Comparison of ENCODE assay signal across 9 cellular contexts in genomic region chr7:128829391-128830166, GRCh38. TPM values are rescaled to one million over a fixed set of nuclear protein-coding genes. Genes with fewer than 3 reads are reported as not detected.
DNase-seq lines count a peak whose midpoint lies in the region; ATAC-seq, FAIRE-seq and TF ChIP-seq lines count a peak whose summit lies in the region.
"Had no signal": no experiment of that assay in that cellular context is flagged by ENCODE, and none has a peak within 500 bp of the region (broad histone marks: within the 10 kb centered on the region; RNA-seq: fewer than 3 reads in every experiment).

No MANE protein-coding gene starts in this region.

- H3K9me1 ChIP-seq in K562 (ENCODE audit: control insufficient read depth, insufficient read depth, low read length): no peaks in the 10 kb centered on the region

- H3K36me3 Mint-ChIP-seq in activated naive CD4-positive, alpha-beta T cell treated with anti-CD3 and anti-CD28 coated beads, Interleukin-2, amount 50 U/mL, for 24 hours: no peaks in the 10 kb centered on the region
- H3K36me3 Mint-ChIP-seq in activated naive CD4-positive, alpha-beta T cell treated with anti-CD3 and anti-CD28 coated beads, Interleukin-2, amount 50 U/mL, for 72 hours: no peaks in the 10 kb centered on the region

- POLR2A ChIA-PET in K562 (lab: Yijun Ruan, JAX) (interaction anchor here (0.5 to 0.9 kb wide), 3 partner anchors 20 to 36 kb away, joined by 3 to 4 read pairs (median 4); partner anchors contain the start of gene ATP6V1F), HepG2 (lab: Yijun Ruan, JAX) (no interaction called here)

- 0 out of 2 replicates have a peak, but pooled peaks cover 4% of the 10 kb centered on the region for H4K20me1 ChIP-seq in K562 (replicated peaks; ENCODE audit: control insufficient read depth, insufficient read depth, low read length)
- H4K20me1 ChIP-seq in HepG2 (ENCODE audit: insufficient read depth, low read length): no peaks in the 10 kb centered on the region

- FAIRE-seq in K562 (lab: Jason Lieb, UNC) (no peak), HepG2 (lab: Jason Lieb, UNC) (no peak)

- H3K4me1 ChIP-seq in K562 (replicated peaks in 1 of 2; ENCODE audit: control insufficient read depth in 2 of 2, insufficient read depth in 2 of 2, low read length in 2 of 2) (peaks cover 46 to 68% of the 10 kb centered on the region in 2 experiments), HepG2 (ENCODE audit: insufficient read depth, low read length) (peaks cover 42% of the 10 kb centered on the region), vagina (peaks cover 48% of the 10 kb centered on the region)

- WGBS in K562 (ENCODE audit: insufficient coverage, low coverage, missing lambda C conversion rate): 7% methylated on average over 13 of the region's 13 CpGs
- WGBS in HepG2 (ENCODE audit: low lambda C conversion rate): 45% methylated on average over 4 of the region's 13 CpGs

- TF ChIP-seq RAD21 in K562 (CRISPR knock-in tag; conservative IDR thresholded peaks at IDR 0.05 in 1 of 2, IDR thresholded peaks at IDR 0.05 in 1 of 2) (no peak), HepG2 (CRISPR knock-in tag; IDR thresholded peaks at IDR 0.05) (no peak)

- peak overlapping the region; percentile 63 for H3K4me3 Mint-ChIP-seq in activated naive CD4-positive, alpha-beta T cell treated with anti-CD3 and anti-CD28 coated beads, Interleukin-2, amount 50 U/mL, for 24 hours

- H3K27ac Mint-ChIP-seq in activated naive CD4-positive, alpha-beta T cell treated with anti-CD3 and anti-CD28 coated beads, Interleukin-2, amount 50 U/mL, for 24 hours: no peak overlapping the region
- H3K27ac Mint-ChIP-seq in activated naive CD4-positive, alpha-beta T cell treated with anti-CD3 and anti-CD28 coated beads, Interleukin-2, amount 50 U/mL, for 72 hours: no peak overlapping the region

- in situ Hi-C loops in K562 (cut with MboI): no loop called here
- in situ Hi-C loops in HepG2 (cut with HindIII; ENCODE audit: extremely low pct_ligation_motif_present, low pct_unique_long_range_greater_than_20kb): no loop called here

- H3K36me3 ChIP-seq in K562 (ENCODE audit: control insufficient read depth, insufficient read depth, low read length) (peaks cover 18% of the 10 kb centered on the region; the same call in 2 of the 3 replicates), HepG2 (replicated peaks in 1 of 2; ENCODE audit: control insufficient read depth in 1 of 2, insufficient read depth in 2 of 2, low read length in 2 of 2) (no peaks in the 10 kb centered on the region), vagina (no peaks in the 10 kb centered on the region)

- H2AFZ ChIP-seq in K562 (ENCODE audit: low read depth, low read length): peak overlapping the region; percentile 80
- H2AFZ ChIP-seq in HepG2 (ENCODE audit: low read length): no peak overlapping the region

- peaks cover 46% of the 10 kb centered on the region for H3K79me2 ChIP-seq in K562 (ENCODE audit: control insufficient read depth, insufficient read depth, low read length)
- H3K79me2 ChIP-seq in HepG2 (ENCODE audit: insufficient read depth, low read length): no peaks in the 10 kb centered on the region

- peaks cover 20% of the 10 kb centered on the region for H3K27me3 Mint-ChIP-seq in activated naive CD4-positive, alpha-beta T cell treated with anti-CD3 and anti-CD28 coated beads, Interleukin-2, amount 50 U/mL, for 24 hours

- H3K27me3 ChIP-seq in K562 (ENCODE audit: control insufficient read depth in 2 of 2, insufficient read depth in 2 of 2, low read length in 2 of 2) (no peaks in the 10 kb centered on the region), HepG2 (ENCODE audit: control insufficient read depth in 1 of 2, insufficient read depth in 2 of 2, low read length in 2 of 2) (peaks cover 3 to 20% of the 10 kb centered on the region in 2 experiments; a peak in 4 of 5 replicates), vagina (no peaks in the 10 kb centered on the region)

- H3K4me2 ChIP-seq in K562 (ENCODE audit: insufficient read depth, low read length) (peak overlapping the region; percentile 86), HepG2 (ENCODE audit: low read depth, low read length) (no peak overlapping the region)

- H3K9me3 ChIP-seq in K562 (replicated peaks; ENCODE audit: control insufficient read depth, insufficient read depth, low read depth, low read length) (no peaks in the 10 kb centered on the region), HepG2 (ENCODE audit: low read length) (no peaks in the 10 kb centered on the region), vagina (no peaks in the 10 kb centered on the region)

- H3K4me1 Mint-ChIP-seq in activated naive CD4-positive, alpha-beta T cell treated with anti-CD3 and anti-CD28 coated beads, Interleukin-2, amount 50 U/mL, for 24 hours: peaks cover 13% of the 10 kb centered on the region

- no peak; a peak in 1 of 6 replicates for TF ChIP-seq CTCF in K562 (IDR thresholded peaks at IDR 0.05 in 2 of 3, conservative IDR thresholded peaks at IDR 0.05 in 1 of 3; ENCODE audit: insufficient read depth in 2 of 3, low read depth in 1 of 3, low read length in 3 of 3)
- no peak for TF ChIP-seq CTCF in HepG2 (CRISPR knock-in tag; IDR thresholded peaks at IDR 0.05)
- TF ChIP-seq CTCF in vagina (IDR thresholded peaks at IDR 0.05): no peak

- no peak for DNase-seq in activated naive CD4-positive, alpha-beta T cell treated with anti-CD3 and anti-CD28 coated beads, Interleukin-2, amount 50 U/mL, for 72 hours (ENCODE audit: low spot score in 2 of 2)
- DNase-seq in K562 (ENCODE audit: extremely low read depth in 1 of 4, low spot score in 3 of 4) (peak; percentile 50 to 74 (median 61)), HepG2 (ENCODE audit: low spot score) (no peak), vagina (ENCODE audit: extremely low spot score in 2 of 2) (no peak), DMS79 treated with DMSO at 0.1 percent for 48 hours (lab: John Stamatoyannopoulos, UW) (no peak), NCI-H1048 (lab: John Stamatoyannopoulos, UW) (no peak)

- H3K9ac ChIP-seq in K562 (ENCODE audit: insufficient read depth in 1 of 2, low read depth in 2 of 2, low read length in 2 of 2): peak overlapping the region; percentile 54 to 73
- H3K9ac ChIP-seq in HepG2 (ENCODE audit: insufficient read depth, low read depth, low read length): no peak overlapping the region

- H3K27ac ChIP-seq in K562 (ENCODE audit: extremely low read depth, low read depth, low read length) (peak overlapping the region; percentile 60), HepG2 (ENCODE audit: extremely low read length, insufficient read depth, low read length) (no peak overlapping the region), vagina (peak overlapping the region; percentile 85)

- CTCF ChIA-PET in K562 (lab: Yijun Ruan, JAX; ENCODE audit: low intra/inter-chr PET ratio) (no interaction called here), HepG2 (lab: Yijun Ruan, JAX; ENCODE audit: low intra/inter-chr PET ratio, low total read pairs) (no interaction called here)

- H3K4me3 ChIP-seq in K562: peak overlapping the region; percentile 66
- no peak overlapping the region for H3K4me3 ChIP-seq in HepG2 (replicated peaks in 1 of 3; ENCODE audit: insufficient read depth in 1 of 3, low read depth in 2 of 3, low read length in 3 of 3)
- H3K4me3 ChIP-seq in vagina: peak overlapping the region; percentile 58 to 64

- BruUV-seq in K562 (replicated peaks; lab: Mats Ljungman, UMichigan) (TSS peak; percentile 31), HepG2 (replicated peaks; lab: Mats Ljungman, UMichigan) (no TSS peak)

- intact Hi-C loops in K562 (cut with micrococcal nuclease) (no loop called here), HepG2 (cut with micrococcal nuclease; ENCODE audit: unreplicated experiment) (no loop called here), vagina (cut with DNase I) (no loop called here)

- ATAC-seq in activated naive CD4-positive, alpha-beta T cell treated with anti-CD3 and anti-CD28 coated beads, Interleukin-2, amount 50 U/mL, for 72 hours: no peak
- ATAC-seq in K562: no peak
- ATAC-seq in HepG2: no peak
- no peak for ATAC-seq in HG02973 (IDR thresholded peaks at IDR 0.05; ENCODE audit: unreplicated experiment)

- TF ChIP-seq POLR2A in K562 (conservative IDR thresholded peaks at IDR 0.05): no peak
- TF ChIP-seq POLR2A in HepG2 (IDR thresholded peaks at IDR 0.05; ENCODE audit: insufficient read depth in 1 of 2, low read depth in 2 of 2, low read length in 2 of 2): no peak
- TF ChIP-seq POLR2A in vagina (IDR thresholded peaks at IDR 0.05): no peak

- TF ChIP-seq EP300 in K562 (IDR thresholded peaks at IDR 0.05; ENCODE audit: low read length): no peak
- no peak for TF ChIP-seq EP300 in HepG2 (IDR thresholded peaks at IDR 0.05; ENCODE audit: low read depth in 2 of 2, low read length in 2 of 2)
- TF ChIP-seq EP300 in HepG2 (CRISPR knock-in tag; IDR thresholded peaks at IDR 0.05; ENCODE audit: borderline replicate concordance): no peak

- H3K9me3 Mint-ChIP-seq in activated naive CD4-positive, alpha-beta T cell treated with anti-CD3 and anti-CD28 coated beads, Interleukin-2, amount 50 U/mL, for 24 hours: no peaks in the 10 kb centered on the region
- no peaks in the 10 kb centered on the region for H3K9me3 Mint-ChIP-seq in activated naive CD4-positive, alpha-beta T cell treated with anti-CD3 and anti-CD28 coated beads, Interleukin-2, amount 50 U/mL, for 72 hours

RNA-seq across cellular contexts. Expression of gene FLNC, which starts 0.6 kb away (rescaled TPM):
- under 1 TPM; 0.02 to 0.14 TPM for total RNA-seq in activated naive CD4-positive, alpha-beta T cell treated with anti-CD3 and anti-CD28 coated beads, Interleukin-2, amount 50 U/mL, for 72 hours
- total RNA-seq in K562 (2011; cell fraction: chromatin; rRNA removed; ENCODE audit: low replicate concordance): 62.5 and 206 TPM in 2 replicates
- 132 and 134 TPM in 2 replicates for total RNA-seq in K562 (2011; cell fraction: nucleolus; rRNA removed)
- 72.1 and 81.0 TPM in 2 replicates for total RNA-seq in K562 (2011; cell fraction: nucleoplasm; rRNA removed)
- total RNA-seq in K562 (2014; rRNA removed): 60.7 and 94.5 TPM in 2 replicates
- total RNA-seq in K562 (2014; rRNA removed; fragmentation: Illumina TruSeq; extraction: Trizol): 11.4 and 18.2 TPM in 2 replicates
- 28.8 and 33.3 TPM in 2 replicates for total RNA-seq in K562 (2015; rRNA removed; fragmentation: Illumina TruSeq; extraction: Trizol)
- total RNA-seq in K562 (2021): 148 and 155 TPM in 2 replicates
- polyA plus RNA-seq in K562 (2011; rRNA removed): 10.3 and 11.4 TPM in 2 replicates
- 11.4 and 26.8 TPM in 2 replicates for polyA plus RNA-seq in K562 (2011; cell fraction: cytosol; rRNA removed)
- polyA plus RNA-seq in K562 (2011; cell fraction: nucleus; rRNA removed): 58.5 and 126 TPM in 2 replicates
- 66.6 and 106 TPM in 2 replicates for polyA plus RNA-seq in K562 (2012)
- 32.8 and 55.3 TPM in 2 replicates for polyA plus RNA-seq in K562 (2014; fragmentation: Illumina TruSeq; extraction: Trizol)
- polyA plus RNA-seq in K562 (2014; fragmentation: Nextera tagmentation; extraction: Ambion mirVana): 1 to 10 TPM in 1 of 2 experiments, under 1 TPM in 1; 0.90 to 1.1 TPM
- polyA plus RNA-seq in K562 (2014; rRNA removed): 29.0 and 34.7 TPM in 2 replicates
- polyA minus RNA-seq in K562 (2011; rRNA and poly(A)+ RNA removed): 15.1 and 41.9 TPM in 2 replicates
- 127 and 146 TPM in 2 replicates for polyA minus RNA-seq in K562 (2011; cell fraction: cytosol; rRNA and poly(A)+ RNA removed)
- 53.1 and 53.6 TPM in 2 replicates for polyA minus RNA-seq in K562 (2011; cell fraction: nucleus; rRNA and poly(A)+ RNA removed)
- 0.01 and 0.02 TPM in 2 replicates for total RNA-seq in HepG2 (2016; rRNA removed; fragmentation: Illumina TruSeq; extraction: Trizol)
- total RNA-seq in HepG2 (2016; cell fraction: cytosol; rRNA removed; fragmentation: Illumina TruSeq; extraction: Trizol; ENCODE audit: low read depth): not detected in 2 replicates
- total RNA-seq in HepG2 (2016; cell fraction: insoluble cytoplasmic fraction; rRNA removed; fragmentation: Illumina TruSeq; extraction: Trizol): under 0.01 TPM in 1 of 2 replicates, not detected in the other
- total RNA-seq in HepG2 (2016; cell fraction: membrane; rRNA removed; fragmentation: Illumina TruSeq; extraction: Trizol): not detected in 2 replicates
- total RNA-seq in HepG2 (2016; cell fraction: nucleus; rRNA removed; fragmentation: Illumina TruSeq; extraction: Trizol): 0.06 TPM in 1 of 2 replicates, not detected in the other
- 0.01 TPM in 1 of 2 replicates, not detected in the other for polyA plus RNA-seq in HepG2 (2011; rRNA removed)
- 0.01 TPM in 2 replicates for polyA plus RNA-seq in HepG2 (2011; cell fraction: cytosol; rRNA removed)
- 0.02 and 0.05 TPM in 2 replicates for polyA plus RNA-seq in HepG2 (2011; cell fraction: nucleus; rRNA removed)
- 0.01 TPM in 1 of 2 replicates, not detected in the other for polyA plus RNA-seq in HepG2 (2012)
- not detected in 2 replicates for polyA plus RNA-seq in HepG2 (2016; cell fraction: cytosol; fragmentation: Illumina TruSeq; extraction: Trizol; ENCODE audit: low read depth)
- polyA plus RNA-seq in HepG2 (2016; cell fraction: insoluble cytoplasmic fraction; fragmentation: Illumina TruSeq; extraction: Trizol; ENCODE audit: low read depth): not detected in 2 replicates
- not detected in 2 replicates for polyA plus RNA-seq in HepG2 (2016; cell fraction: membrane; fragmentation: Illumina TruSeq; extraction: Trizol; ENCODE audit: low read depth)
- not detected in 2 replicates for polyA plus RNA-seq in HepG2 (2016; cell fraction: nucleus; fragmentation: Illumina TruSeq; extraction: Trizol; ENCODE audit: insufficient read depth, low read depth)
- polyA minus RNA-seq in HepG2 (2011; rRNA and poly(A)+ RNA removed; ENCODE audit: low replicate concordance): 0.16 and 0.19 TPM in 2 replicates
- 0.09 and 0.10 TPM in 2 replicates for polyA minus RNA-seq in HepG2 (2011; cell fraction: cytosol; rRNA and poly(A)+ RNA removed)
- polyA minus RNA-seq in HepG2 (2011; cell fraction: nucleus; rRNA and poly(A)+ RNA removed): under 0.01 TPM in 1 of 2 replicates, not detected in the other
- 31.9 TPM for total RNA-seq in vagina

RNA-seq across cellular contexts. Expression of gene ATP6V1F, which starts 33.1 kb away (rescaled TPM):
- total RNA-seq in activated naive CD4-positive, alpha-beta T cell treated with anti-CD3 and anti-CD28 coated beads, Interleukin-2, amount 50 U/mL, for 72 hours: 100 to 1,000 TPM; 104 to 113 TPM
- total RNA-seq in K562 (2011; cell fraction: chromatin; rRNA removed; ENCODE audit: low replicate concordance): 21.6 and 54.5 TPM in 2 replicates
- total RNA-seq in K562 (2011; cell fraction: nucleolus; rRNA removed): 72.7 and 74.7 TPM in 2 replicates
- total RNA-seq in K562 (2011; cell fraction: nucleoplasm; rRNA removed): 70.9 and 89.2 TPM in 2 replicates
- 265 and 341 TPM in 2 replicates for total RNA-seq in K562 (2014; rRNA removed)
- 174 and 206 TPM in 2 replicates for total RNA-seq in K562 (2014; rRNA removed; fragmentation: Illumina TruSeq; extraction: Trizol)
- total RNA-seq in K562 (2015; rRNA removed; fragmentation: Illumina TruSeq; extraction: Trizol): 332 and 336 TPM in 2 replicates
- total RNA-seq in K562 (2021): 378 and 393 TPM in 2 replicates
- 507 and 542 TPM in 2 replicates for polyA plus RNA-seq in K562 (2011; rRNA removed)
- 869 and 1,641 TPM in 2 replicates for polyA plus RNA-seq in K562 (2011; cell fraction: cytosol; rRNA removed)
- polyA plus RNA-seq in K562 (2011; cell fraction: nucleus; rRNA removed): 256 and 267 TPM in 2 replicates
- polyA plus RNA-seq in K562 (2012): 454 and 820 TPM in 2 replicates
- 604 and 714 TPM in 2 replicates for polyA plus RNA-seq in K562 (2014; fragmentation: Illumina TruSeq; extraction: Trizol)
- 1,000 to 10,000 TPM in 1 of 2 experiments, 100 to 1,000 TPM in 1; 733 to 1,123 TPM for polyA plus RNA-seq in K562 (2014; fragmentation: Nextera tagmentation; extraction: Ambion mirVana)
- polyA plus RNA-seq in K562 (2014; rRNA removed): 568 and 645 TPM in 2 replicates
- polyA minus RNA-seq in K562 (2011; rRNA and poly(A)+ RNA removed): 83.2 and 101 TPM in 2 replicates
- 93.9 and 97.2 TPM in 2 replicates for polyA minus RNA-seq in K562 (2011; cell fraction: cytosol; rRNA and poly(A)+ RNA removed)
- polyA minus RNA-seq in K562 (2011; cell fraction: nucleus; rRNA and poly(A)+ RNA removed): 35.3 and 68.5 TPM in 2 replicates
- 87.2 and 107 TPM in 2 replicates for total RNA-seq in HepG2 (2016; rRNA removed; fragmentation: Illumina TruSeq; extraction: Trizol)
- total RNA-seq in HepG2 (2016; cell fraction: cytosol; rRNA removed; fragmentation: Illumina TruSeq; extraction: Trizol; ENCODE audit: low read depth): 91.7 and 127 TPM in 2 replicates
- total RNA-seq in HepG2 (2016; cell fraction: insoluble cytoplasmic fraction; rRNA removed; fragmentation: Illumina TruSeq; extraction: Trizol): 86.6 and 128 TPM in 2 replicates
- 87.9 and 101 TPM in 2 replicates for total RNA-seq in HepG2 (2016; cell fraction: membrane; rRNA removed; fragmentation: Illumina TruSeq; extraction: Trizol)
- 29.8 and 31.5 TPM in 2 replicates for total RNA-seq in HepG2 (2016; cell fraction: nucleus; rRNA removed; fragmentation: Illumina TruSeq; extraction: Trizol)
- polyA plus RNA-seq in HepG2 (2011; rRNA removed): 132 and 144 TPM in 2 replicates
- 149 and 216 TPM in 2 replicates for polyA plus RNA-seq in HepG2 (2011; cell fraction: cytosol; rRNA removed)
- 54.3 and 63.6 TPM in 2 replicates for polyA plus RNA-seq in HepG2 (2011; cell fraction: nucleus; rRNA removed)
- polyA plus RNA-seq in HepG2 (2012): 127 and 131 TPM in 2 replicates
- 134 and 154 TPM in 2 replicates for polyA plus RNA-seq in HepG2 (2016; cell fraction: cytosol; fragmentation: Illumina TruSeq; extraction: Trizol; ENCODE audit: low read depth)
- polyA plus RNA-seq in HepG2 (2016; cell fraction: insoluble cytoplasmic fraction; fragmentation: Illumina TruSeq; extraction: Trizol; ENCODE audit: low read depth): 186 and 188 TPM in 2 replicates
- polyA plus RNA-seq in HepG2 (2016; cell fraction: membrane; fragmentation: Illumina TruSeq; extraction: Trizol; ENCODE audit: low read depth): 130 and 137 TPM in 2 replicates
- 74.2 and 75.8 TPM in 2 replicates for polyA plus RNA-seq in HepG2 (2016; cell fraction: nucleus; fragmentation: Illumina TruSeq; extraction: Trizol; ENCODE audit: insufficient read depth, low read depth)
- 39.4 and 64.2 TPM in 2 replicates for polyA minus RNA-seq in HepG2 (2011; rRNA and poly(A)+ RNA removed; ENCODE audit: low replicate concordance)
- 18.0 and 20.1 TPM in 2 replicates for polyA minus RNA-seq in HepG2 (2011; cell fraction: cytosol; rRNA and poly(A)+ RNA removed)
- polyA minus RNA-seq in HepG2 (2011; cell fraction: nucleus; rRNA and poly(A)+ RNA removed): 9.9 and 10.6 TPM in 2 replicates
- 119 TPM for total RNA-seq in vagina

RNA-seq across cellular contexts. Expression of gene CCDC136, which starts 37.8 kb away (rescaled TPM):
- 10 to 100 TPM in 1 of 2 donors, 1 to 10 TPM in 1; 6.7 to 20.3 TPM for total RNA-seq in activated naive CD4-positive, alpha-beta T cell treated with anti-CD3 and anti-CD28 coated beads, Interleukin-2, amount 50 U/mL, for 72 hours
- total RNA-seq in K562 (2011; cell fraction: chromatin; rRNA removed; ENCODE audit: low replicate concordance): 153 and 165 TPM in 2 replicates
- total RNA-seq in K562 (2011; cell fraction: nucleolus; rRNA removed): 88.4 and 89.7 TPM in 2 replicates
- total RNA-seq in K562 (2011; cell fraction: nucleoplasm; rRNA removed): 120 and 159 TPM in 2 replicates
- total RNA-seq in K562 (2014; rRNA removed) (17.0 and 23.5 TPM in 2 replicates), K562 (2014; rRNA removed; fragmentation: Illumina TruSeq; extraction: Trizol) (15.3 and 18.8 TPM in 2 replicates), K562 (2015; rRNA removed; fragmentation: Illumina TruSeq; extraction: Trizol) (27.6 and 28.7 TPM in 2 replicates), K562 (2021) (23.7 and 26.5 TPM in 2 replicates), HepG2 (2016; rRNA removed; fragmentation: Illumina TruSeq; extraction: Trizol) (0.04 TPM in 1 of 2 replicates, not detected in the other), vagina (17.9 TPM)
- polyA plus RNA-seq in K562 (2011; rRNA removed) (40.2 and 45.0 TPM in 2 replicates), K562 (2014; fragmentation: Illumina TruSeq; extraction: Trizol) (23.5 and 26.9 TPM in 2 replicates), K562 (2014; fragmentation: Nextera tagmentation; extraction: Ambion mirVana) (1 to 10 TPM; 2.4 TPM), K562 (2014; rRNA removed) (34.8 and 40.8 TPM in 2 replicates), HepG2 (2011; rRNA removed) (0.38 and 0.47 TPM in 2 replicates)
- 12.2 and 20.3 TPM in 2 replicates for polyA plus RNA-seq in K562 (2011; cell fraction: cytosol; rRNA removed)
- 165 and 172 TPM in 2 replicates for polyA plus RNA-seq in K562 (2011; cell fraction: nucleus; rRNA removed)
- polyA plus RNA-seq in K562 (2012): 30.6 and 53.3 TPM in 2 replicates
- polyA minus RNA-seq in K562 (2011; rRNA and poly(A)+ RNA removed): 31.9 and 36.9 TPM in 2 replicates
- polyA minus RNA-seq in K562 (2011; cell fraction: cytosol; rRNA and poly(A)+ RNA removed): 9.3 and 17.3 TPM in 2 replicates
- polyA minus RNA-seq in K562 (2011; cell fraction: nucleus; rRNA and poly(A)+ RNA removed): 47.4 and 54.8 TPM in 2 replicates
- total RNA-seq in HepG2 (2016; cell fraction: cytosol; rRNA removed; fragmentation: Illumina TruSeq; extraction: Trizol; ENCODE audit: low read depth): not detected in 2 replicates
- total RNA-seq in HepG2 (2016; cell fraction: insoluble cytoplasmic fraction; rRNA removed; fragmentation: Illumina TruSeq; extraction: Trizol): not detected in 2 replicates
- not detected in 2 replicates for total RNA-seq in HepG2 (2016; cell fraction: membrane; rRNA removed; fragmentation: Illumina TruSeq; extraction: Trizol)
- total RNA-seq in HepG2 (2016; cell fraction: nucleus; rRNA removed; fragmentation: Illumina TruSeq; extraction: Trizol): not detected in 2 replicates
- polyA plus RNA-seq in HepG2 (2011; cell fraction: cytosol; rRNA removed): 0.03 TPM in 1 of 2 replicates, not detected in the other
- polyA plus RNA-seq in HepG2 (2011; cell fraction: nucleus; rRNA removed): 0.21 and 0.35 TPM in 2 replicates
- 0.16 and 0.23 TPM in 2 replicates for polyA plus RNA-seq in HepG2 (2012)
- not detected in 2 replicates for polyA plus RNA-seq in HepG2 (2016; cell fraction: cytosol; fragmentation: Illumina TruSeq; extraction: Trizol; ENCODE audit: low read depth)
- polyA plus RNA-seq in HepG2 (2016; cell fraction: insoluble cytoplasmic fraction; fragmentation: Illumina TruSeq; extraction: Trizol; ENCODE audit: low read depth): not detected in 2 replicates
- polyA plus RNA-seq in HepG2 (2016; cell fraction: membrane; fragmentation: Illumina TruSeq; extraction: Trizol; ENCODE audit: low read depth): not detected in 2 replicates
- not detected in 2 replicates for polyA plus RNA-seq in HepG2 (2016; cell fraction: nucleus; fragmentation: Illumina TruSeq; extraction: Trizol; ENCODE audit: insufficient read depth, low read depth)
- 0.54 and 0.84 TPM in 2 replicates for polyA minus RNA-seq in HepG2 (2011; rRNA and poly(A)+ RNA removed; ENCODE audit: low replicate concordance)
- not detected in 2 replicates for polyA minus RNA-seq in HepG2 (2011; cell fraction: cytosol; rRNA and poly(A)+ RNA removed)
- polyA minus RNA-seq in HepG2 (2011; cell fraction: nucleus; rRNA and poly(A)+ RNA removed): 1.2 TPM in 1 of 2 replicates, not detected in the other

RNA-seq across cellular contexts. Expression of gene OPN1SW, which starts 54.0 kb away (rescaled TPM):
- not detected for total RNA-seq in activated naive CD4-positive, alpha-beta T cell treated with anti-CD3 and anti-CD28 coated beads, Interleukin-2, amount 50 U/mL, for 72 hours
- not detected in 2 replicates for total RNA-seq in K562 (2011; cell fraction: chromatin; rRNA removed; ENCODE audit: low replicate concordance)
- not detected in 2 replicates for total RNA-seq in K562 (2011; cell fraction: nucleolus; rRNA removed)
- total RNA-seq in K562 (2011; cell fraction: nucleoplasm; rRNA removed): not detected in 2 replicates
- total RNA-seq in K562 (2014; rRNA removed) (not detected in 2 replicates), K562 (2014; rRNA removed; fragmentation: Illumina TruSeq; extraction: Trizol) (not detected in 2 replicates), K562 (2015; rRNA removed; fragmentation: Illumina TruSeq; extraction: Trizol) (not detected in 2 replicates), K562 (2021) (not detected in 2 replicates), HepG2 (2016; rRNA removed; fragmentation: Illumina TruSeq; extraction: Trizol) (not detected in 2 replicates), vagina (not detected)
- polyA plus RNA-seq in K562 (2011; rRNA removed) (not detected in 2 replicates), K562 (2014; fragmentation: Illumina TruSeq; extraction: Trizol) (not detected in 2 replicates), K562 (2014; fragmentation: Nextera tagmentation; extraction: Ambion mirVana) (1 to 10 TPM in 1 of 2 experiments, under 1 TPM in 1; 0.84 to 1.0 TPM), K562 (2014; rRNA removed) (not detected in 2 replicates), HepG2 (2011; rRNA removed) (not detected in 2 replicates)
- polyA plus RNA-seq in K562 (2011; cell fraction: cytosol; rRNA removed): not detected in 2 replicates
- polyA plus RNA-seq in K562 (2011; cell fraction: nucleus; rRNA removed): not detected in 2 replicates
- polyA plus RNA-seq in K562 (2012): 0.09 and 0.24 TPM in 2 replicates
- polyA minus RNA-seq in K562 (2011; rRNA and poly(A)+ RNA removed): not detected in 2 replicates
- polyA minus RNA-seq in K562 (2011; cell fraction: cytosol; rRNA and poly(A)+ RNA removed): not detected in 2 replicates
- not detected in 2 replicates for polyA minus RNA-seq in K562 (2011; cell fraction: nucleus; rRNA and poly(A)+ RNA removed)
- not detected in 2 replicates for total RNA-seq in HepG2 (2016; cell fraction: cytosol; rRNA removed; fragmentation: Illumina TruSeq; extraction: Trizol; ENCODE audit: low read depth)
- not detected in 2 replicates for total RNA-seq in HepG2 (2016; cell fraction: insoluble cytoplasmic fraction; rRNA removed; fragmentation: Illumina TruSeq; extraction: Trizol)
- not detected in 2 replicates for total RNA-seq in HepG2 (2016; cell fraction: membrane; rRNA removed; fragmentation: Illumina TruSeq; extraction: Trizol)
- total RNA-seq in HepG2 (2016; cell fraction: nucleus; rRNA removed; fragmentation: Illumina TruSeq; extraction: Trizol): not detected in 2 replicates
- not detected in 2 replicates for polyA plus RNA-seq in HepG2 (2011; cell fraction: cytosol; rRNA removed)
- polyA plus RNA-seq in HepG2 (2011; cell fraction: nucleus; rRNA removed): not detected in 2 replicates
- polyA plus RNA-seq in HepG2 (2012): 0.20 TPM in 1 of 2 replicates, not detected in the other
- not detected in 2 replicates for polyA plus RNA-seq in HepG2 (2016; cell fraction: cytosol; fragmentation: Illumina TruSeq; extraction: Trizol; ENCODE audit: low read depth)
- not detected in 2 replicates for polyA plus RNA-seq in HepG2 (2016; cell fraction: insoluble cytoplasmic fraction; fragmentation: Illumina TruSeq; extraction: Trizol; ENCODE audit: low read depth)
- polyA plus RNA-seq in HepG2 (2016; cell fraction: membrane; fragmentation: Illumina TruSeq; extraction: Trizol; ENCODE audit: low read depth): not detected in 2 replicates
- polyA plus RNA-seq in HepG2 (2016; cell fraction: nucleus; fragmentation: Illumina TruSeq; extraction: Trizol; ENCODE audit: insufficient read depth, low read depth): not detected in 2 replicates
- not detected in 2 replicates for polyA minus RNA-seq in HepG2 (2011; rRNA and poly(A)+ RNA removed; ENCODE audit: low replicate concordance)
- not detected in 2 replicates for polyA minus RNA-seq in HepG2 (2011; cell fraction: cytosol; rRNA and poly(A)+ RNA removed)
- polyA minus RNA-seq in HepG2 (2011; cell fraction: nucleus; rRNA and poly(A)+ RNA removed): not detected in 2 replicates
- total RNA-seq: pulmonary artery endothelial cell had no signal

Comparison
In these comparisons a context has a peak if more than half of its experiments do, and no peak if none do; other contexts are left out.
1. DNase-seq: peak in K562 (4 of 4); none in activated naive CD4-positive, alpha-beta T cell treated with anti-CD3 and anti-CD28 coated beads, Interleukin-2, amount 50 U/mL, for 72 hours (0 of 2), HepG2 (single experiment), vagina (0 of 2), DMS79 treated with DMSO at 0.1 percent for 48 hours (single experiment) and NCI-H1048 (single experiment).
2. H3K4me3 ChIP-seq: peak in K562 (single experiment) and vagina (2 of 2); none in HepG2 (0 of 3).
3. RNA of gene FLNC, which starts 0.6 kb away (total RNA-seq): 11.4 to 206 TPM in K562 and 31.9 TPM in vagina (single experiment); 0.02 to 0.14 TPM in activated naive CD4-positive, alpha-beta T cell treated with anti-CD3 and anti-CD28 coated beads, Interleukin-2, amount 50 U/mL, for 72 hours and under 0.01 to 0.06 TPM in HepG2; every median in the first group is over 10 times any median in the second.
4. RNA of gene CCDC136, which starts 37.8 kb away (total RNA-seq): 15.3 to 165 TPM in K562, 6.7 to 20.3 TPM in activated naive CD4-positive, alpha-beta T cell treated with anti-CD3 and anti-CD28 coated beads, Interleukin-2, amount 50 U/mL, for 72 hours and 17.9 TPM in vagina (single experiment); 0.04 TPM in HepG2; every median in the first group is over 4 times any median in the second.